In the genomic region with DNA sequence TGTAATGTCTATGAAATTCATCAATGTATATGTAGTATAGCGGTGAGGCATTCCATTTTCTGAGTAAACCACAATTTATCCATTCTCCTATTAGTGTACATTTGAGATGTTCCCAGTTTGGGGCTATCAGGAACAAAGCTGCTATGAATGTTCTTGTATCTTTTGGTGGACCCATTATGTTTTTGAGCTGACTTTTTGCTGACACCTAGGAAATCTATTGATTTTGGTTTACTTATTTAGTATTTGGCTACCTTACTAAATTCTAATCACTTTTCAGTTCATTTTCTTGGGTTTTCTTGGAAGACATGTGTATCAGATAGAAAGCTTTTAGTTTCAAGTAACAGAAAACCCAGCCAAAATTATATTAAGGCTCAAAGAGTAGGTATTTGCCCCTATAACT, we compare ENCODE assay signal across 8 cellular contexts. TPM values are rescaled to one million over a fixed set of nuclear protein-coding genes. Genes with fewer than 3 reads are reported as not detected.
"Had no signal": no experiment of that assay in that cellular context is flagged by ENCODE, and none has a peak within 500 bp of the region (broad histone marks: within the 10 kb centered on the region; RNA-seq: fewer than 3 reads in every experiment).

No MANE protein-coding gene starts in this region.

- H2AFZ ChIP-seq: GM23248 had no signal

- H3K4me3 ChIP-seq: GM23248 had no signal

- FAIRE-seq: H1, H54, HTR-8/SVneo had no signal

- H3K9ac ChIP-seq: GM23248 had no signal

- DNase-seq: GM23248, H9, HCEC 1CT, KBM-7 had no signal

- H3K27ac ChIP-seq: GM23248 had no signal

RNA-seq across cellular contexts. Expression of a gene that starts 13.7 kb away (rescaled TPM):
- total RNA-seq: GM23248, H9, HT-29 had no signal
- polyA plus RNA-seq: GM23248 had no signal
